In genomic region chr1:54401799-54402198, GRCh38 we compare ENCODE assay signal across 20 cellular contexts. TPM values are rescaled to one million over a fixed set of nuclear protein-coding genes. Genes with fewer than 3 reads are reported as not detected.
DNase-seq lines count a peak whose midpoint lies in the region; ATAC-seq and TF ChIP-seq lines count a peak whose summit lies in the region.
"Had no signal": no experiment of that assay in that cellular context is flagged by ENCODE, and none has a peak within 500 bp of the region (broad histone marks: within the 10 kb centered on the region; RNA-seq: fewer than 3 reads in every experiment).

No MANE protein-coding gene starts in this region.

- H3K9me3 ChIP-seq in body of pancreas, result no peaks in the 10 kb centered on the region
- H3K9me3 ChIP-seq: right atrium auricular region, suprapubic skin had no signal

- 25 to 43% methylated on average over 6 of the region's 6 CpGs for WGBS in body of pancreas, 2 donors

- peaks cover 52% of the 10 kb centered on the region for H3K36me3 Mint-ChIP-seq in progenitor cell of endocrine pancreas (ENCODE audit: insufficient read depth)
- peaks cover 17 to 42% of the 10 kb centered on the region in 2 donors for H3K36me3 Mint-ChIP-seq in stimulated activated naive B cell treated with anti-CD40 and anti-IgM and Interleukin-4, amounts not matched to agents 10 μg/mL and 1 μg/mL and 100 μg/mL, for 72 hours

- TF ChIP-seq CTCF in body of pancreas (IDR thresholded peaks at IDR 0.05) (no peak), progenitor cell of endocrine pancreas (IDR thresholded peaks at IDR 0.05; ENCODE audit: unreplicated experiment) (no peak), GM20000 (IDR thresholded peaks at IDR 0.05; ENCODE audit: extremely low read depth, missing control alignments) (no peak)

- ATAC-seq in body of pancreas, result no peak
- ATAC-seq in HG03025 (IDR thresholded peaks at IDR 0.05; ENCODE audit: low FRiP score, unreplicated experiment), result no peak
- ATAC-seq in stimulated activated naive B cell treated with anti-CD40 and anti-IgM and Interleukin-4, amounts not matched to agents 10 μg/mL and 1 μg/mL and 100 μg/mL, for 72 hours (replicated peaks), result no peak

- no peaks in the 10 kb centered on the region for H3K27me3 Mint-ChIP-seq in progenitor cell of endocrine pancreas
- no peaks in the 10 kb centered on the region for H3K27me3 Mint-ChIP-seq in stimulated activated naive B cell treated with anti-CD40 and anti-IgM and Interleukin-4, amounts not matched to agents 10 μg/mL and 1 μg/mL and 100 μg/mL, for 72 hours
- H3K27me3 Mint-ChIP-seq: activated naive CD4-positive, alpha-beta T cell treated with anti-CD3 and anti-CD28 coated beads, Interleukin-2, amount 50 U/mL, for 24 hours had no signal

- H3K36me3 ChIP-seq in body of pancreas (replicated peaks in 1 of 2; ENCODE audit: insufficient read depth in 1 of 2, low read depth in 2 of 2), result peaks cover 10 to 12% of the 10 kb centered on the region in 2 donors

- TF ChIP-seq POLR2A in body of pancreas (IDR thresholded peaks at IDR 0.05), result no peak

- H3K4me1 ChIP-seq in body of pancreas, result peaks cover 64% of the 10 kb centered on the region

- intact Hi-C loops in body of pancreas (cut with DNase I), result loop anchor here (5.0 to 10.0 kb wide), 2 partner anchors 91 to 277 kb away; no protein-coding TSS in a partner anchor

- peak overlapping the region; percentile 17 for H3K4me3 Mint-ChIP-seq in progenitor cell of endocrine pancreas (ENCODE audit: low read depth)
- H3K4me3 Mint-ChIP-seq in stimulated activated naive B cell treated with anti-CD40 and anti-IgM and Interleukin-4, amounts not matched to agents 10 μg/mL and 1 μg/mL and 100 μg/mL, for 72 hours, result no peak overlapping the region
- H3K4me3 Mint-ChIP-seq: T-helper 2 cell treated with Interferon-gamma antibody and Interleukin-4, amounts not matched to agents 5 μg/mL and 100 μg/mL, for 36 hours had no signal

- H3K4me3 ChIP-seq in body of pancreas, result no peak overlapping the region
- H3K4me3 ChIP-seq: lung, neural progenitor cell, right atrium auricular region, suprapubic skin had no signal

- peak overlapping the region in 1 of 4 donors; percentile 28 for H3K27ac ChIP-seq in body of pancreas
- H3K27ac ChIP-seq: neural progenitor cell, suprapubic skin had no signal

- H3K9me3 Mint-ChIP-seq in progenitor cell of endocrine pancreas (ENCODE audit: low read depth), result no peaks in the 10 kb centered on the region
- no peaks in the 10 kb centered on the region for H3K9me3 Mint-ChIP-seq in stimulated activated naive B cell treated with anti-CD40 and anti-IgM and Interleukin-4, amounts not matched to agents 10 μg/mL and 1 μg/mL and 100 μg/mL, for 72 hours
- H3K9me3 Mint-ChIP-seq: activated naive CD4-positive, alpha-beta T cell treated with anti-CD3 and anti-CD28 coated beads, Interleukin-2, amount 50 U/mL, for 24 hours; neural progenitor cell; T-helper 2 cell treated with Interferon-gamma antibody and Interleukin-4, amounts not matched to agents 5 μg/mL and 100 μg/mL, for 36 hours had no signal

- no peak overlapping the region for H3K27ac Mint-ChIP-seq in progenitor cell of endocrine pancreas
- H3K27ac Mint-ChIP-seq in stimulated activated naive B cell treated with anti-CD40 and anti-IgM and Interleukin-4, amounts not matched to agents 10 μg/mL and 1 μg/mL and 100 μg/mL, for 72 hours, result no peak overlapping the region
- H3K27ac Mint-ChIP-seq: activated naive CD4-positive, alpha-beta T cell treated with anti-CD3 and anti-CD28 coated beads, Interleukin-2, amount 50 U/mL, for 24 hours; neural progenitor cell; T-helper 2 cell treated with Interferon-gamma antibody and Interleukin-4, amounts not matched to agents 5 μg/mL and 100 μg/mL, for 36 hours had no signal

- H3K4me1 Mint-ChIP-seq in progenitor cell of endocrine pancreas (ENCODE audit: low read depth), result peaks cover 56% of the 10 kb centered on the region
- H3K4me1 Mint-ChIP-seq in stimulated activated naive B cell treated with anti-CD40 and anti-IgM and Interleukin-4, amounts not matched to agents 10 μg/mL and 1 μg/mL and 100 μg/mL, for 72 hours, result peaks cover 37 to 40% of the 10 kb centered on the region in 2 donors

- DNase-seq in NCI-H1092 (lab: John Stamatoyannopoulos, UW), result peak; percentile 34
- DNase-seq in NCI-H2029 treated with DMSO at 0.1 percent for 48 hours (lab: John Stamatoyannopoulos, UW), result peak; percentile 90
- DNase-seq in body of pancreas, result peak in 3 of 4 donors; percentile 45 to 67 (median 55)
- no peak for DNase-seq in progenitor cell of endocrine pancreas (ENCODE audit: low spot score, unreplicated experiment)
- no peak for DNase-seq in GM20000 (ENCODE audit: low spot score)
- no peak for DNase-seq in stimulated activated naive B cell treated with anti-CD40 and anti-IgM and Interleukin-4, amounts not matched to agents 10 μg/mL and 1 μg/mL and 100 μg/mL, for 72 hours
- DNase-seq: activated CD4-positive, CD25-positive, alpha-beta regulatory T cell treated with anti-CD3 and anti-CD28 coated beads, Interleukin-2, amount 50 U/mL, for 72 hours; central memory CD4-positive, alpha-beta T cell; EL; GOT3; Karpas-422; SHP77 treated with DMSO at 0.1 percent for 48 hours; stimulated activated CD4-positive, alpha-beta T cell treated with anti-CD3 and anti-CD28 coated beads, Interleukin-1b, Interleukin-23, amount 100 ng/mL, for 48 hours had no signal

- no peaks in the 10 kb centered on the region for H3K27me3 ChIP-seq in body of pancreas
- H3K27me3 ChIP-seq: neural progenitor cell, right atrium auricular region, suprapubic skin had no signal

RNA-seq across cellular contexts. Expression of gene SSBP3, which starts 4.4 kb away (rescaled TPM):
- total RNA-seq in body of pancreas (10 to 100 TPM in 1 of 2 donors, 1 to 10 TPM in 1; 7.9 to 23.1 TPM), progenitor cell of endocrine pancreas (149 and 161 TPM in 2 replicates)

Comparison
In these comparisons a context has a peak if more than half of its experiments do, and no peak if none do; other contexts are left out.
1. DNase-seq: peak in NCI-H1092 (single experiment), NCI-H2029 treated with DMSO at 0.1 percent for 48 hours (single experiment) and body of pancreas (3 of 4); none in progenitor cell of endocrine pancreas (single experiment), GM20000 (single experiment) and stimulated activated naive B cell treated with anti-CD40 and anti-IgM and Interleukin-4, amounts not matched to agents 10 μg/mL and 1 μg/mL and 100 μg/mL, for 72 hours (single experiment).